ENCODE assay signal across 8 cellular contexts in genomic region chr1:46466477-46467182, GRCh38. TPM values are rescaled to one million over a fixed set of nuclear protein-coding genes. Genes with fewer than 3 reads are reported as not detected.
DNase-seq lines count a peak whose midpoint lies in the region; ATAC-seq and TF ChIP-seq lines count a peak whose summit lies in the region.

No MANE protein-coding gene starts in this region.

- H2AK5ac ChIP-seq in mesendoderm (ENCODE audit: low read length) = no peak overlapping the region

- no peaks in the 10 kb centered on the region for H3K79me2 ChIP-seq in mesendoderm (ENCODE audit: control insufficient read depth, insufficient read depth, low read length)

- no peak overlapping the region for H3K27ac Mint-ChIP-seq in dendritic cell treated with granulocyte-macrophage colony-stimulating factor and Interleukin-4, amounts not matched to agents 40 ng/mL and 50 ng/mL, for 4 days

- peak overlapping the region; percentile 76 for H3K23ac ChIP-seq in mesendoderm (ENCODE audit: low read length)

- no peaks in the 10 kb centered on the region for H3K9me3 Mint-ChIP-seq in dendritic cell treated with granulocyte-macrophage colony-stimulating factor and Interleukin-4, amounts not matched to agents 40 ng/mL and 50 ng/mL, for 4 days

- TF ChIP-seq CTCF in GM12865 (IDR thresholded peaks at IDR 0.05; ENCODE audit: insufficient read depth, low read depth, low read length, missing control alignments) = no peak
- no peak for TF ChIP-seq CTCF in upper lobe of right lung (IDR thresholded peaks at IDR 0.05)

- H3K56ac ChIP-seq in mesendoderm (ENCODE audit: low read length) = peak overlapping the region; percentile 87

- ATAC-seq in upper lobe of right lung (peak; percentile 58), HG02678 (IDR thresholded peaks at IDR 0.05; ENCODE audit: unreplicated experiment) (no peak), HG03571 (IDR thresholded peaks at IDR 0.05; ENCODE audit: unreplicated experiment) (no peak)

- H3K9me3 ChIP-seq in NT2/D1 (ENCODE audit: insufficient read depth, low read length) = no peaks in the 10 kb centered on the region
- H3K9me3 ChIP-seq in upper lobe of right lung = no peaks in the 10 kb centered on the region

- H3K36me3 Mint-ChIP-seq in dendritic cell treated with granulocyte-macrophage colony-stimulating factor and Interleukin-4, amounts not matched to agents 40 ng/mL and 50 ng/mL, for 4 days (ENCODE audit: low read depth) = no peaks in the 10 kb centered on the region

- H2BK5ac ChIP-seq in mesendoderm (ENCODE audit: low read length) = no peak overlapping the region

- H3K79me1 ChIP-seq in mesendoderm (ENCODE audit: low read length) = no peaks in the 10 kb centered on the region

- WGBS in mesendoderm (ENCODE audit: extremely low coverage, insufficient coverage, low lambda C conversion rate) = no CpG with 5 or more reads among the region's 84 CpGs

- no peak overlapping the region for H4K8ac ChIP-seq in mesendoderm (ENCODE audit: low read depth, low read length)

- peak overlapping the region; percentile 21; the same call in 1 of the 2 replicates for H3K4me3 ChIP-seq in GM12865 (ENCODE audit: low read depth, low read length)
- H3K4me3 ChIP-seq in NT2/D1 (ENCODE audit: insufficient read length, low read depth) = peak overlapping the region; percentile 52
- H3K4me3 ChIP-seq in mesendoderm (ENCODE audit: low read length) = peak overlapping the region; percentile 7
- peak overlapping the region; percentile 58 for H3K4me3 ChIP-seq in upper lobe of right lung

- H3K27me3 Mint-ChIP-seq in dendritic cell treated with granulocyte-macrophage colony-stimulating factor and Interleukin-4, amounts not matched to agents 40 ng/mL and 50 ng/mL, for 4 days = peaks cover 83% of the 10 kb centered on the region

- H3K4me1 ChIP-seq in NT2/D1 (ENCODE audit: insufficient read depth, insufficient read length) (peaks cover 54% of the 10 kb centered on the region), mesendoderm (ENCODE audit: control insufficient read depth, low read depth, low read length) (peaks cover 7% of the 10 kb centered on the region), upper lobe of right lung (peaks cover 5% of the 10 kb centered on the region)

- no peak overlapping the region for H2BK15ac ChIP-seq in mesendoderm (replicated peaks; ENCODE audit: low read depth)

- H3K4ac ChIP-seq in mesendoderm (ENCODE audit: low read depth, low read length) = no peak overlapping the region

- H3K9ac ChIP-seq in NT2/D1 (ENCODE audit: insufficient read length, low read depth) = peak overlapping the region; percentile 83
- peak overlapping the region; percentile 68 for H3K9ac ChIP-seq in mesendoderm (ENCODE audit: low read length)

- H3K27ac ChIP-seq in mesendoderm (ENCODE audit: low read depth, low read length) = no peak overlapping the region
- no peak overlapping the region for H3K27ac ChIP-seq in upper lobe of right lung

- H2BK120ac ChIP-seq in mesendoderm (ENCODE audit: low read depth, low read length) = no peak overlapping the region

- H3K4me2 ChIP-seq in mesendoderm (ENCODE audit: low read length) = peak overlapping the region; percentile 90

- H3K4me1 Mint-ChIP-seq in dendritic cell treated with granulocyte-macrophage colony-stimulating factor and Interleukin-4, amounts not matched to agents 40 ng/mL and 50 ng/mL, for 4 days (ENCODE audit: low read depth) = peaks cover 12% of the 10 kb centered on the region

- H4K5ac ChIP-seq in mesendoderm (ENCODE audit: low read length) = no peak overlapping the region

- intact Hi-C loops in dendritic cell treated with granulocyte-macrophage colony-stimulating factor and Interleukin-4, amounts not matched to agents 40 ng/mL and 50 ng/mL, for 4 days (cut with micrococcal nuclease) = no loop called here
- intact Hi-C loops in upper lobe of right lung (cut with DNase I) = no loop called here

- peaks cover 98% of the 10 kb centered on the region for H3K27me3 ChIP-seq in NT2/D1 (ENCODE audit: insufficient read depth, insufficient read length)
- peaks cover 8% of the 10 kb centered on the region for H3K27me3 ChIP-seq in mesendoderm (ENCODE audit: insufficient read depth, low read length, poor library complexity)
- H3K27me3 ChIP-seq in upper lobe of right lung = peaks cover 24% of the 10 kb centered on the region

- no peaks in the 10 kb centered on the region for H3K36me3 ChIP-seq in NT2/D1 (ENCODE audit: insufficient read depth, insufficient read length, low read length)
- no peaks in the 10 kb centered on the region for H3K36me3 ChIP-seq in mesendoderm (ENCODE audit: control insufficient read depth, insufficient read depth, low read length)
- no peaks in the 10 kb centered on the region for H3K36me3 ChIP-seq in upper lobe of right lung

- no peak overlapping the region for H3K18ac ChIP-seq in mesendoderm (ENCODE audit: low read length)

- DNase-seq in GM12865 (ENCODE audit: low read depth) (no peak), NT2/D1 (ENCODE audit: low read depth, low spot score) (peak; percentile 76), mesendoderm (peak; percentile 77), upper lobe of right lung (peak; percentile 74), COR-L47 (lab: John Stamatoyannopoulos, UW) (no peak)

- peak overlapping the region; percentile 68 for H3K4me3 Mint-ChIP-seq in dendritic cell treated with granulocyte-macrophage colony-stimulating factor and Interleukin-4, amounts not matched to agents 40 ng/mL and 50 ng/mL, for 4 days

RNA-seq across cellular contexts. Expression of gene DMBX1, which starts 23.0 kb away (rescaled TPM):
- polyA plus RNA-seq in mesendoderm (2013, experiment 1 of 2) = 0.03 TPM
- polyA plus RNA-seq in mesendoderm (2013, experiment 2 of 2) = 0.03 TPM
- not detected for total RNA-seq in upper lobe of right lung

Comparison
In these comparisons a context has a peak if more than half of its experiments do, and no peak if none do; other contexts are left out.
1. DNase-seq: peak in NT2/D1 (single experiment), mesendoderm (single experiment) and upper lobe of right lung (single experiment); none in GM12865 (single experiment) and COR-L47 (single experiment).
2. H3K4me3 ChIP-seq: peak in every context shown above with its lines; median percentile 58 in upper lobe of right lung; 52 in NT2/D1; 21 in GM12865; 7 in mesendoderm.